15 cellular contexts compared by ENCODE assay signal in the genomic region with DNA sequence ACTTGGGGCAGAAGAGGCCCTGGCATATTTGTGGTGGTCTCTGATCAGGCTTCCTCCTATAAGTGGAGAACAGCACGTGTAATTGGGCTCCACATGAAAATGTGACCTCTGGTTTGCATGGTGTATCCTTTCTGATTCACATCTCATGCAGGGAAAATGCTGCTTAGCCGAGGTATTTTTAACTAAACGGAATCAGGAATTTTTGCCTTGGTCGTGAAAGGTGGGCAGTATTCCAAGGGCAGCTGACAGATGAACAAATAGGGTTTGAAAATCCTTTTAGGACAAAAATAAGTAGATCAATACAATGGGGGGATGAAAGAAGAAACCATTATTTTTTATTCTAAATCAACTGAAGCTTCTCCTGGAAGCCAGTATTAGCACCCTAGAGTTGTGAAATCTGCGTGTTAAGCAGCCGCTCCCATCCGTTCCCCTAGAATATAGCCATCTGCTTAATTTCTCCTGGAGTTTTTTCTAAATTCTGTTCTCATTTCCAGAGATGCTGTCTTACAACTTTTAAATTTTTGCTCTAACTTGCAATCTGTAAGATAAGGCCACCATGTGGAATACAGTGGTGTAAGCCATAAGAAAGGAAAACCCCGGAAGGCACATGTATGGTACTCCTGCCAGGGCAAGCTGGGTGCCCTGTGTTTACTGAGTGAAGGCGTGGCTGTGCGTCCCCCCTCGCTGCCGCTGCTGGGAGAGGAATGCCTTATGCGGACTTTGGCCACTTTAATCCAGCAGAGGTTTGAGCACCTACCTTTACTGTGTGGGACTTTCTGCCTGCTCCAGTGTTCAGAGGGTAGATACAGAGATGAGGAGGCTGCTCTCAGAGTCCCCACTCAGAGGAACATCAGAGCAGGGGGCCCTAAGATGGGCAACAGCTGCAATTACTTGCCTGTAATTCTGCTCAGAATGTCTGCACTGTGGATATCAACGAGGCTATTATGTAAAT. TPM values are rescaled to one million over a fixed set of nuclear protein-coding genes. Genes with fewer than 3 reads are reported as not detected.
DNase-seq lines count a peak whose midpoint lies in the region; ATAC-seq, FAIRE-seq and TF ChIP-seq lines count a peak whose summit lies in the region.
"Had no signal": no experiment of that assay in that cellular context is flagged by ENCODE, and none has a peak within 500 bp of the region (broad histone marks: within the 10 kb centered on the region; RNA-seq: fewer than 3 reads in every experiment).

No MANE protein-coding gene starts in this region.

- no peak overlapping the region for H2BK120ac ChIP-seq in neuronal stem cell (ENCODE audit: low read depth, low read length)

- H3K36me3 ChIP-seq in K562 (ENCODE audit: control insufficient read depth, insufficient read depth, low read length) (peaks cover 26% of the 10 kb centered on the region; the same call in 1 of the 3 replicates), heart right ventricle (peaks cover 0 to 28% (median 0%) of the 10 kb centered on the region in 9 donors), neuronal stem cell (replicated peaks in 1 of 2; ENCODE audit: control insufficient read depth in 2 of 2, insufficient read depth in 2 of 2, low read length in 2 of 2) (peaks cover 0 to 10% of the 10 kb centered on the region in 2 donors), testis (ENCODE audit: low read depth, missing control alignments) (no peaks in the 10 kb centered on the region)
- H3K36me3 ChIP-seq: breast epithelium had no signal

- no peak for TF ChIP-seq POLR2A in K562 (conservative IDR thresholded peaks at IDR 0.05)
- TF ChIP-seq POLR2A in testis (IDR thresholded peaks at IDR 0.05) = no peak

- no peak overlapping the region for H4K8ac ChIP-seq in neuronal stem cell (ENCODE audit: low read depth, low read length)

- no peak overlapping the region for H2BK15ac ChIP-seq in neuronal stem cell (ENCODE audit: low read length)

- H2BK12ac ChIP-seq in neuronal stem cell (ENCODE audit: low read length) = no peak overlapping the region

- no peak for TF ChIP-seq RAD21 in K562 (CRISPR knock-in tag; conservative IDR thresholded peaks at IDR 0.05 in 1 of 2, IDR thresholded peaks at IDR 0.05 in 1 of 2)

- H3K18ac ChIP-seq in neuronal stem cell (ENCODE audit: low read length) = no peak overlapping the region

- H2AFZ ChIP-seq in K562 (ENCODE audit: low read depth, low read length) (no peak overlapping the region), neuronal stem cell (ENCODE audit: low read length) (no peak overlapping the region)

- H3K4me2 ChIP-seq in K562 (ENCODE audit: insufficient read depth, low read length) = no peak overlapping the region
- no peak overlapping the region for H3K4me2 ChIP-seq in neuronal stem cell (ENCODE audit: insufficient read depth, low read length, poor library complexity, severe bottlenecking)

- peaks cover 56 to 84% of the 10 kb centered on the region in 2 donors for H3K36me3 Mint-ChIP-seq in stimulated activated naive B cell treated with anti-CD40 and anti-IgM and Interleukin-4, amounts not matched to agents 10 μg/mL and 1 μg/mL and 100 μg/mL, for 72 hours

- no peaks in the 10 kb centered on the region for H3K27me3 ChIP-seq in K562 (ENCODE audit: control insufficient read depth in 2 of 2, insufficient read depth in 2 of 2, low read length in 2 of 2)
- H3K27me3 ChIP-seq in heart right ventricle = no peaks in the 10 kb centered on the region
- no peaks in the 10 kb centered on the region for H3K27me3 ChIP-seq in neuronal stem cell (ENCODE audit: control insufficient read depth in 3 of 3, insufficient read depth in 3 of 3, low read depth in 1 of 3, low read length in 3 of 3)
- H3K27me3 ChIP-seq in testis = no peaks in the 10 kb centered on the region
- H3K27me3 ChIP-seq: breast epithelium, tibial nerve had no signal

- H3K9me3 ChIP-seq in K562 (replicated peaks; ENCODE audit: control insufficient read depth, insufficient read depth, low read depth, low read length) = no peaks in the 10 kb centered on the region
- H3K9me3 ChIP-seq in heart right ventricle = no peaks in the 10 kb centered on the region
- peaks cover 0 to 5% of the 10 kb centered on the region in 2 donors for H3K9me3 ChIP-seq in neuronal stem cell (replicated peaks in 1 of 2; ENCODE audit: control insufficient read depth in 2 of 2, insufficient read depth in 1 of 2, low read depth in 1 of 2, low read length in 2 of 2)
- no peaks in the 10 kb centered on the region for H3K9me3 ChIP-seq in testis
- H3K9me3 ChIP-seq: breast epithelium, tibial nerve had no signal

- POLR2A ChIA-PET in K562 (lab: Yijun Ruan, JAX) = no interaction called here

- H3K27ac ChIP-seq in K562 (ENCODE audit: extremely low read depth, low read depth, low read length) = no peak overlapping the region
- H3K27ac ChIP-seq in heart right ventricle = peak overlapping the region in 6 of 10 donors; percentile 24 to 49 (median 32)
- no peak overlapping the region for H3K27ac ChIP-seq in neuronal stem cell (replicated peaks; ENCODE audit: low read length)
- no peak overlapping the region for H3K27ac ChIP-seq in testis
- H3K27ac ChIP-seq: breast epithelium, epithelial cell of prostate, tibial nerve had no signal

- no peaks in the 10 kb centered on the region for H4K20me1 ChIP-seq in K562 (replicated peaks; ENCODE audit: control insufficient read depth, insufficient read depth, low read length)

- no peak overlapping the region for H2AK5ac ChIP-seq in neuronal stem cell (ENCODE audit: low read depth, low read length)

- CTCF ChIA-PET in K562 (lab: Yijun Ruan, JAX; ENCODE audit: low intra/inter-chr PET ratio) = no interaction called here

- no TSS peak for BruUV-seq in K562 (replicated peaks; lab: Mats Ljungman, UMichigan)

- H3K79me2 ChIP-seq in K562 (ENCODE audit: control insufficient read depth, insufficient read depth, low read length) = peaks cover 3% of the 10 kb centered on the region; the same call in 1 of the 3 replicates

- FAIRE-seq in K562 (lab: Jason Lieb, UNC) = no peak

- H3K9me1 ChIP-seq in K562 (ENCODE audit: control insufficient read depth, insufficient read depth, low read length) = peaks cover 3% of the 10 kb centered on the region

- H3K4me3 Mint-ChIP-seq in stimulated activated naive B cell treated with anti-CD40 and anti-IgM and Interleukin-4, amounts not matched to agents 10 μg/mL and 1 μg/mL and 100 μg/mL, for 72 hours = no peak overlapping the region

- H3K4me1 ChIP-seq in K562 (replicated peaks in 1 of 2; ENCODE audit: control insufficient read depth in 2 of 2, insufficient read depth in 2 of 2, low read length in 2 of 2) = peaks cover 19 to 36% of the 10 kb centered on the region in 2 experiments
- peaks cover 21 to 60% (median 39%) of the 10 kb centered on the region in 9 donors for H3K4me1 ChIP-seq in heart right ventricle
- peaks cover 6 to 13% of the 10 kb centered on the region in 2 donors for H3K4me1 ChIP-seq in neuronal stem cell (ENCODE audit: control insufficient read depth in 2 of 2, insufficient read depth in 1 of 2, low read depth in 1 of 2, low read length in 2 of 2)
- H3K4me1 ChIP-seq in testis = peaks cover 12% of the 10 kb centered on the region
- H3K4me1 ChIP-seq: breast epithelium had no signal

- intact Hi-C loops in K562 (cut with micrococcal nuclease) (no loop called here), heart right ventricle (cut with DNase I) (loop anchor here in 2 of 10 donors (5.0 to 10.0 kb wide), 2 partner anchors 49 to 52 kb away; a partner anchor contains a TSS), testis (cut with DNase I; ENCODE audit: low total_unique reads) (no loop called here)

- H4K91ac ChIP-seq in neuronal stem cell (ENCODE audit: low read depth, low read length, poor library complexity) = peak overlapping the region; percentile 5

- no peak overlapping the region for H3K4ac ChIP-seq in neuronal stem cell (ENCODE audit: low read length)

- no peaks in the 10 kb centered on the region for H3K79me1 ChIP-seq in neuronal stem cell (ENCODE audit: low read depth, low read length)

- 85% methylated on average over 14 of the region's 14 CpGs for WGBS in K562 (ENCODE audit: insufficient coverage, low coverage, missing lambda C conversion rate)
- 75 to 77% methylated on average over 14 of the region's 14 CpGs for WGBS in heart right ventricle, 2 donors
- WGBS in neuronal stem cell (ENCODE audit: extremely low coverage in 2 of 2, insufficient read length in 2 of 2, insufficient replicate concordance in 1 of 2), 2 donors = no CpG with 5 or more reads among the region's 14 CpGs
- WGBS in testis, 2 donors = 88 to 94% methylated on average over 14 of the region's 14 CpGs

- DNase-seq in COLO668 (lab: John Stamatoyannopoulos, UW; ENCODE audit: unreplicated experiment) (peak; percentile 60), K562 (ENCODE audit: extremely low read depth in 1 of 4, low spot score in 3 of 4) (no peak), heart right ventricle (no peak), neuronal stem cell (ENCODE audit: low spot score) (no peak), testis (no peak), SIG-M5 (lab: John Stamatoyannopoulos, UW) (no peak)
- DNase-seq in stimulated activated naive B cell treated with anti-CD40 and anti-IgM and Interleukin-4, amounts not matched to agents 10 μg/mL and 1 μg/mL and 100 μg/mL, for 72 hours = no peak
- DNase-seq: midbrain, NCI-H146, NCI-H524 treated with DMSO at 0.1 percent for 48 hours, T1000 had no signal

- no peak overlapping the region for H3K23ac ChIP-seq in neuronal stem cell (ENCODE audit: low read depth, low read length, poor library complexity)

- no peak for TF ChIP-seq CTCF in K562 (IDR thresholded peaks at IDR 0.05 in 2 of 3, conservative IDR thresholded peaks at IDR 0.05 in 1 of 3; ENCODE audit: insufficient read depth in 2 of 3, low read depth in 1 of 3, low read length in 3 of 3)
- no peak for TF ChIP-seq CTCF in heart right ventricle (IDR thresholded peaks at IDR 0.05)
- no peak for TF ChIP-seq CTCF in testis (IDR thresholded peaks at IDR 0.05)

- no peak overlapping the region for H3K27ac Mint-ChIP-seq in stimulated activated naive B cell treated with anti-CD40 and anti-IgM and Interleukin-4, amounts not matched to agents 10 μg/mL and 1 μg/mL and 100 μg/mL, for 72 hours

- no peak for ATAC-seq in K562
- ATAC-seq in heart right ventricle = peak in 1 of 8 donors; percentile 25
- ATAC-seq in HG02610 (IDR thresholded peaks at IDR 0.05; ENCODE audit: unreplicated experiment) = no peak
- ATAC-seq in stimulated activated naive B cell treated with anti-CD40 and anti-IgM and Interleukin-4, amounts not matched to agents 10 μg/mL and 1 μg/mL and 100 μg/mL, for 72 hours (replicated peaks) = no peak

- H3K9ac ChIP-seq in K562 (ENCODE audit: insufficient read depth in 1 of 2, low read depth in 2 of 2, low read length in 2 of 2) = peak overlapping the region in 1 of 2 experiments; percentile 66; a peak in 2 of 4 replicates
- no peak overlapping the region for H3K9ac ChIP-seq in neuronal stem cell (ENCODE audit: low read depth, low read length, poor library complexity)

- in situ Hi-C loops in K562 (cut with MboI) = no loop called here

- H3K9me3 Mint-ChIP-seq in stimulated activated naive B cell treated with anti-CD40 and anti-IgM and Interleukin-4, amounts not matched to agents 10 μg/mL and 1 μg/mL and 100 μg/mL, for 72 hours = peaks cover 4 to 5% of the 10 kb centered on the region in 2 donors

- no peak for TF ChIP-seq EP300 in K562 (IDR thresholded peaks at IDR 0.05; ENCODE audit: low read length)

- H3K4me3 ChIP-seq in K562 = no peak overlapping the region
- no peak overlapping the region for H3K4me3 ChIP-seq in heart right ventricle
- peak overlapping the region in 1 of 2 donors; percentile 18 for H3K4me3 ChIP-seq in neuronal stem cell (ENCODE audit: low read length in 2 of 2)
- H3K4me3 ChIP-seq in testis = no peak overlapping the region
- H3K4me3 ChIP-seq: breast epithelium, tibial nerve had no signal

- no peak overlapping the region for H3K14ac ChIP-seq in neuronal stem cell (ENCODE audit: low read length)

- H2BK5ac ChIP-seq in neuronal stem cell (ENCODE audit: low read length) = no peak overlapping the region

- no peaks in the 10 kb centered on the region for H3K27me3 Mint-ChIP-seq in stimulated activated naive B cell treated with anti-CD40 and anti-IgM and Interleukin-4, amounts not matched to agents 10 μg/mL and 1 μg/mL and 100 μg/mL, for 72 hours

- peaks cover 29 to 42% of the 10 kb centered on the region in 2 donors for H3K4me1 Mint-ChIP-seq in stimulated activated naive B cell treated with anti-CD40 and anti-IgM and Interleukin-4, amounts not matched to agents 10 μg/mL and 1 μg/mL and 100 μg/mL, for 72 hours

RNA-seq across cellular contexts. Expression of a gene that starts 52.4 kb away (rescaled TPM):
- 70.0 and 111 TPM in 2 replicates for total RNA-seq in K562 (2011; cell fraction: chromatin; rRNA removed; ENCODE audit: low replicate concordance)
- 56.6 and 62.9 TPM in 2 replicates for total RNA-seq in K562 (2011; cell fraction: nucleolus; rRNA removed)
- 49.5 and 50.1 TPM in 2 replicates for total RNA-seq in K562 (2011; cell fraction: nucleoplasm; rRNA removed)
- 15.7 and 17.8 TPM in 2 replicates for total RNA-seq in K562 (2014; rRNA removed)
- total RNA-seq in K562 (2014; rRNA removed; fragmentation: Illumina TruSeq; extraction: Trizol) = 19.5 and 22.7 TPM in 2 replicates
- total RNA-seq in K562 (2015; rRNA removed; fragmentation: Illumina TruSeq; extraction: Trizol) = 12.5 and 13.6 TPM in 2 replicates
- 24.7 and 27.7 TPM in 2 replicates for total RNA-seq in K562 (2021)
- 17.1 and 21.6 TPM in 2 replicates for polyA plus RNA-seq in K562 (2011; rRNA removed)
- polyA plus RNA-seq in K562 (2011; cell fraction: cytosol; rRNA removed) = 18.3 and 24.0 TPM in 2 replicates
- polyA plus RNA-seq in K562 (2011; cell fraction: nucleus; rRNA removed) = 28.6 and 33.9 TPM in 2 replicates
- polyA plus RNA-seq in K562 (2012) = 15.0 and 17.4 TPM in 2 replicates
- 22.9 and 26.1 TPM in 2 replicates for polyA plus RNA-seq in K562 (2014; fragmentation: Illumina TruSeq; extraction: Trizol)
- 1 to 10 TPM; 3.0 to 3.3 TPM for polyA plus RNA-seq in K562 (2014; fragmentation: Nextera tagmentation; extraction: Ambion mirVana)
- 13.7 and 16.9 TPM in 2 replicates for polyA plus RNA-seq in K562 (2014; rRNA removed)
- 24.2 and 30.1 TPM in 2 replicates for polyA minus RNA-seq in K562 (2011; rRNA and poly(A)+ RNA removed)
- 19.8 and 20.9 TPM in 2 replicates for polyA minus RNA-seq in K562 (2011; cell fraction: cytosol; rRNA and poly(A)+ RNA removed)
- 18.7 and 22.3 TPM in 2 replicates for polyA minus RNA-seq in K562 (2011; cell fraction: nucleus; rRNA and poly(A)+ RNA removed)
- total RNA-seq in heart right ventricle = 10 to 100 TPM; 14.0 to 27.8 (median 19.6) TPM
- polyA plus RNA-seq in heart right ventricle = 10 to 100 TPM; 14.5 to 17.6 TPM
- 1.8 TPM for polyA plus RNA-seq in neuronal stem cell (2013, experiment 1 of 2)
- 1.9 TPM for polyA plus RNA-seq in neuronal stem cell (2013, experiment 2 of 2)
- total RNA-seq in testis = 1 to 10 TPM; 5.8 to 7.6 TPM
- polyA plus RNA-seq in testis (ENCODE audit: insufficient read depth, low read depth, low replicate concordance) = 17.7 TPM

Comparison
In these comparisons a context has a peak if more than half of its experiments do, and no peak if none do; other contexts are left out.
1. H3K27ac ChIP-seq: peak in heart right ventricle (6 of 10); none in K562 (single experiment), neuronal stem cell (single experiment) and testis (0 of 2).